Comparison of ENCODE assay signal across 9 cellular contexts in genomic region chr17:31538080-31538762, GRCh38.
A peak's percentile ranks its signal among the peaks of the same experiment; 100 is the strongest.
DNase-seq lines count a peak whose midpoint lies in the region; ATAC-seq and TF ChIP-seq lines count a peak whose summit lies in the region.
"Had no signal": no experiment of that assay in that cellular context is flagged by ENCODE, and none has a peak within 500 bp of the region (broad histone marks: within the 10 kb centered on the region; RNA-seq: fewer than 3 reads in every experiment).

No MANE protein-coding gene starts in this region.

- DNase-seq in NCI-H2171 (lab: John Stamatoyannopoulos, UW): peak; percentile 77
- DNase-seq in renal cortical epithelial cell (ENCODE audit: low read depth): peak; percentile 51
- DNase-seq in AML-193 (lab: John Stamatoyannopoulos, UW): no peak
- DNase-seq in cerebellum (ENCODE audit: low spot score): no peak
- DNase-seq in OCI-M2 (lab: John Stamatoyannopoulos, UW; ENCODE audit: unreplicated experiment): no peak
- no peak for DNase-seq in GM10266 (ENCODE audit: extremely low spot score)
- DNase-seq: NCI-H226 had no signal

- no peak for TF ChIP-seq CTCF in GM10266 (IDR thresholded peaks at IDR 0.05; ENCODE audit: control insufficient read depth, insufficient read depth, low read depth, missing control alignments)

- ATAC-seq in GM18909 (IDR thresholded peaks at IDR 0.05; ENCODE audit: poor library complexity, unreplicated experiment) (peak; percentile 53), HG02623 (IDR thresholded peaks at IDR 0.05; ENCODE audit: unreplicated experiment) (peak; percentile 57)

Comparison
In these comparisons a context has a peak if more than half of its experiments do, and no peak if none do; other contexts are left out.
1. DNase-seq: peak in NCI-H2171 (single experiment) and renal cortical epithelial cell (single experiment); none in AML-193 (0 of 2), cerebellum (single experiment), OCI-M2 (single experiment) and GM10266 (single experiment).